ENCODE assay signal across 20 cellular contexts in the genomic region with DNA sequence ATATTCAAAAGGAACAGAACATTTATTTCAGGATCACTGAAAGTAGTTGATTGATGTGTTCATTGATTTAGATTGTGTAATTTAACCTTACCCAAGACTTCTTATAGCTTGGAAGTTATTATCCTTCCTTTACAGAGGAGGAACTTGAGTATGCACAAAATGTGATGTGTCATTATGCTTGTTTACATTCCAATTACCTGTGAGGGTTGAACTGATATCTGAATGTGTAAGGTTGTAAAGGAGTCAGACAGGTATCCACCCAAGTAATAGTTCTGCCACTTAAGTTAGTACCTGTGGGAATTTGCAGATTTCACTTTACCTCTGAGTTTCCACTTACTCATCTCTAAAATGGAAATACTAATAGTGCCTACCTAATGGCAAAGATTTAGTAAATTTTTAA.
DNase-seq lines count a peak whose midpoint lies in the region; ATAC-seq and TF ChIP-seq lines count a peak whose summit lies in the region.
"Had no signal": no experiment of that assay in that cellular context is flagged by ENCODE, and none has a peak within 500 bp of the region (broad histone marks: within the 10 kb centered on the region; RNA-seq: fewer than 3 reads in every experiment).

No MANE protein-coding gene starts in this region.

- ATAC-seq in left colon (peak; percentile 100), GM18873 (IDR thresholded peaks at IDR 0.05; ENCODE audit: low FRiP score, unreplicated experiment) (no peak), HG02610 (IDR thresholded peaks at IDR 0.05; ENCODE audit: unreplicated experiment) (no peak)
- ATAC-seq: A549, SK-N-SH treated with all-trans-retinoic acid at 6 μM for 48 hours had no signal

- no peak overlapping the region for H3K4me3 ChIP-seq in epithelial cell of esophagus (ENCODE audit: low read length)
- H3K4me3 ChIP-seq: A549 had no signal

- intact Hi-C loops in left colon (cut with DNase I, micrococcal nuclease) = loop anchor here in 1 of 2 donors (10.0 kb wide), 1 partner anchor 51 kb away; no protein-coding TSS in a partner anchor

- DNase-seq in HPDE6-E6E7 (ENCODE audit: extremely low spot score) (peak; percentile 51), NCI-H146 treated with DMSO at 0.1 percent for 48 hours (lab: John Stamatoyannopoulos, UW; ENCODE audit: unreplicated experiment) (peak; percentile 31), epithelial cell of esophagus (ENCODE audit: low read depth) (peak; percentile 84), left colon (no peak)
- no peak for DNase-seq in stimulated activated CD4-positive, alpha-beta T cell treated with anti-CD3 and anti-CD28 coated beads, Interleukin-15, amount 100 ng/mL, for 24 hours
- DNase-seq: DMS53, GDM1, H9, HFFc6, KBM-7, NCI-H1092, NCI-H1436, NCI-H2029, NCI-H2171 treated with DMSO at 0.1 percent for 48 hours, NCI-H446 treated with DMSO at 0.1 percent for 48 hours, NCI-H526 treated with DMSO at 0.1 percent for 48 hours had no signal

- no peak for TF ChIP-seq CTCF in epithelial cell of esophagus (IDR thresholded peaks at IDR 0.05; ENCODE audit: insufficient read depth, low read depth, low read length, missing control alignments)

Comparison
In these comparisons a context has a peak if more than half of its experiments do, and no peak if none do; other contexts are left out.
1. DNase-seq: peak in HPDE6-E6E7 (single experiment), NCI-H146 treated with DMSO at 0.1 percent for 48 hours (single experiment) and epithelial cell of esophagus (single experiment); none in left colon (0 of 2) and stimulated activated CD4-positive, alpha-beta T cell treated with anti-CD3 and anti-CD28 coated beads, Interleukin-15, amount 100 ng/mL, for 24 hours (single experiment).